10 cellular contexts compared by ENCODE assay signal in genomic region chr1:160161965-160162705, GRCh38. TPM values are rescaled to one million over a fixed set of nuclear protein-coding genes. Genes with fewer than 3 reads are reported as not detected.
A peak's percentile ranks its signal among the peaks of the same experiment; 100 is the strongest.
DNase-seq lines count a peak whose midpoint lies in the region; ATAC-seq and TF ChIP-seq lines count a peak whose summit lies in the region.
"Had no signal": no experiment of that assay in that cellular context is flagged by ENCODE, and none has a peak within 500 bp of the region (broad histone marks: within the 10 kb centered on the region; RNA-seq: fewer than 3 reads in every experiment).

No MANE protein-coding gene starts in this region.

- H3K79me2 ChIP-seq in DOHH2 (ENCODE audit: control insufficient read depth, low read length) = no peaks in the 10 kb centered on the region

- DNase-seq in mesenchymal stem cell = peak; percentile 32
- DNase-seq in NCI-H2081 (lab: John Stamatoyannopoulos, UW) = no peak
- no peak for DNase-seq in SHP77 treated with DMSO at 0.1 percent for 48 hours (lab: John Stamatoyannopoulos, UW)
- DNase-seq: GOT3, T-helper 9 cell had no signal

- no peaks in the 10 kb centered on the region for H4K20me1 ChIP-seq in DOHH2 (ENCODE audit: control insufficient read depth, insufficient read depth, low read depth, low read length)

- H3K9ac ChIP-seq in mesenchymal stem cell (ENCODE audit: low read length) = no peak overlapping the region

- H2AK5ac ChIP-seq in mesenchymal stem cell (ENCODE audit: low read length, severe bottlenecking) = no peak overlapping the region

- H3K4me2 ChIP-seq in DOHH2 (ENCODE audit: low read length) = no peak overlapping the region
- H3K4me2 ChIP-seq in mesenchymal stem cell (ENCODE audit: low read length, poor library complexity, severe bottlenecking) = no peak overlapping the region

- peaks cover 4% of the 10 kb centered on the region for H3K27me3 Mint-ChIP-seq in dendritic cell treated with granulocyte-macrophage colony-stimulating factor and Interleukin-4, amounts not matched to agents 40 ng/mL and 50 ng/mL, for 4 days

- intact Hi-C loops in dendritic cell treated with granulocyte-macrophage colony-stimulating factor and Interleukin-4, amounts not matched to agents 40 ng/mL and 50 ng/mL, for 4 days (cut with micrococcal nuclease) = loop anchor here (5.0 kb wide), 1 partner anchor 60 kb away; no protein-coding TSS in a partner anchor

- H3K27ac ChIP-seq in DOHH2 (ENCODE audit: low read depth, low read length) = no peak overlapping the region
- no peak overlapping the region for H3K27ac ChIP-seq in mesenchymal stem cell (ENCODE audit: low read length, poor library complexity, severe bottlenecking)

- peak overlapping the region; percentile 67 for H4K91ac ChIP-seq in mesenchymal stem cell (ENCODE audit: low read length)

- no peaks in the 10 kb centered on the region for H3F3A ChIP-seq in DOHH2 (ENCODE audit: control insufficient read depth, insufficient read depth)

- no peaks in the 10 kb centered on the region for H3K36me3 ChIP-seq in DOHH2 (ENCODE audit: control insufficient read depth, low read length)
- no peaks in the 10 kb centered on the region for H3K36me3 ChIP-seq in mesenchymal stem cell (ENCODE audit: control insufficient read depth in 1 of 2, insufficient read depth in 2 of 2, low read depth in 1 of 2, low read length in 2 of 2)

- H3K18ac ChIP-seq in mesenchymal stem cell (ENCODE audit: low read depth in 1 of 2, low read length in 2 of 2) = no peak overlapping the region

- no peak overlapping the region for H2AFZ ChIP-seq in mesenchymal stem cell (ENCODE audit: low read depth, low read length)

- H3K9me2 ChIP-seq in DOHH2 (replicated peaks; ENCODE audit: control insufficient read depth, low read length) = no peaks in the 10 kb centered on the region

- ATAC-seq in HG02588 (IDR thresholded peaks at IDR 0.05; ENCODE audit: unreplicated experiment) (no peak), GM18498 (IDR thresholded peaks at IDR 0.05; ENCODE audit: unreplicated experiment) (no peak)

- no peaks in the 10 kb centered on the region for H3K79me1 ChIP-seq in mesenchymal stem cell (replicated peaks; ENCODE audit: low read length, poor library complexity, severe bottlenecking)

- TF ChIP-seq EP300 in Ishikawa (IDR thresholded peaks at IDR 0.05; ENCODE audit: borderline replicate concordance) = no peak

- H3K14ac ChIP-seq in mesenchymal stem cell (ENCODE audit: low read length in 2 of 2) = no peak overlapping the region

- no peak overlapping the region for H4K8ac ChIP-seq in mesenchymal stem cell (ENCODE audit: low read length)

- H3K27ac Mint-ChIP-seq in dendritic cell treated with granulocyte-macrophage colony-stimulating factor and Interleukin-4, amounts not matched to agents 40 ng/mL and 50 ng/mL, for 4 days = peak overlapping the region; percentile 58

- no peaks in the 10 kb centered on the region for H3K9me3 Mint-ChIP-seq in dendritic cell treated with granulocyte-macrophage colony-stimulating factor and Interleukin-4, amounts not matched to agents 40 ng/mL and 50 ng/mL, for 4 days

- no peak overlapping the region for H3K23ac ChIP-seq in mesenchymal stem cell (ENCODE audit: low read length in 2 of 2)

- H2BK5ac ChIP-seq in mesenchymal stem cell (ENCODE audit: low read depth, low read length, poor library complexity, severe bottlenecking) = no peak overlapping the region

- H2BK12ac ChIP-seq in mesenchymal stem cell (ENCODE audit: low read length in 2 of 2) = no peak overlapping the region

- no peak overlapping the region for H3K4ac ChIP-seq in mesenchymal stem cell (ENCODE audit: low read depth in 1 of 2, low read length in 2 of 2)

- H2BK15ac ChIP-seq in mesenchymal stem cell (ENCODE audit: low read depth, poor library complexity, severe bottlenecking) = no peak overlapping the region

- peaks cover 11% of the 10 kb centered on the region; the same call in 1 of the 2 replicates for H3K27me3 ChIP-seq in DOHH2 (ENCODE audit: control insufficient read depth, low read length)
- H3K27me3 ChIP-seq in mesenchymal stem cell (ENCODE audit: control insufficient read depth in 1 of 2, insufficient read depth in 1 of 2, low read length in 2 of 2) = peaks cover 20 to 27% of the 10 kb centered on the region in 2 experiments

- peaks cover 56% of the 10 kb centered on the region for H3K4me1 Mint-ChIP-seq in dendritic cell treated with granulocyte-macrophage colony-stimulating factor and Interleukin-4, amounts not matched to agents 40 ng/mL and 50 ng/mL, for 4 days (ENCODE audit: low read depth)

- 53% methylated on average over 4 of the region's 6 CpGs for WGBS in mesenchymal stem cell

- H3K9me3 ChIP-seq in DOHH2 (ENCODE audit: control insufficient read depth, insufficient read depth, low read length) (no peaks in the 10 kb centered on the region), mesenchymal stem cell (ENCODE audit: control insufficient read depth, low read length) (no peaks in the 10 kb centered on the region)

- no peaks in the 10 kb centered on the region for H3K36me3 Mint-ChIP-seq in dendritic cell treated with granulocyte-macrophage colony-stimulating factor and Interleukin-4, amounts not matched to agents 40 ng/mL and 50 ng/mL, for 4 days (ENCODE audit: low read depth)

- no peak overlapping the region for H3K4me3 Mint-ChIP-seq in dendritic cell treated with granulocyte-macrophage colony-stimulating factor and Interleukin-4, amounts not matched to agents 40 ng/mL and 50 ng/mL, for 4 days

- peak; percentile 84 for TF ChIP-seq RAD21 in Ishikawa (IDR thresholded peaks at IDR 0.05; ENCODE audit: low read depth)

- peak; percentile 23 for TF ChIP-seq CTCF in DOHH2 (IDR thresholded peaks at IDR 0.05; ENCODE audit: low read depth, low read length, poor library complexity, severe bottlenecking)

- H3K4me3 ChIP-seq in DOHH2 (ENCODE audit: low read length) = no peak overlapping the region
- no peak overlapping the region for H3K4me3 ChIP-seq in mesenchymal stem cell (ENCODE audit: insufficient read depth in 1 of 2, low read depth in 1 of 2, low read length in 2 of 2)

- no peak overlapping the region for H2BK120ac ChIP-seq in mesenchymal stem cell (ENCODE audit: low read depth, low read length)

- H3K4me1 ChIP-seq in DOHH2 (ENCODE audit: control insufficient read depth, low read length) (no peaks in the 10 kb centered on the region), mesenchymal stem cell (ENCODE audit: control insufficient read depth, insufficient read depth, low read depth, low read length) (peaks cover 4% of the 10 kb centered on the region)

TF ChIP-seq in Ishikawa, 13 proteins besides CTCF, POLR2A, EP300 and RAD21:
- TF ChIP-seq TCF12 (IDR thresholded peaks at IDR 0.05; ENCODE audit: low read depth) = no peak
- 0 out of 2 replicates have a peak, but pooled peaks have one; percentile 48 for TF ChIP-seq CEBPB (IDR thresholded peaks at IDR 0.05)
- TF ChIP-seq ZBTB7A (IDR thresholded peaks at IDR 0.05; ENCODE audit: low read depth) = no peak
- TF ChIP-seq FOXM1 (IDR thresholded peaks at IDR 0.05; ENCODE audit: borderline replicate concordance, low read depth) = no peak
- TF ChIP-seq TAF1 (IDR thresholded peaks at IDR 0.05; ENCODE audit: low read depth) = no peak
- no peak for TF ChIP-seq MAX (IDR thresholded peaks at IDR 0.05)
- TF ChIP-seq EGR1 (IDR thresholded peaks at IDR 0.05) = no peak
- TF ChIP-seq YY1 (IDR thresholded peaks at IDR 0.05; ENCODE audit: low read depth) = no peak

RNA-seq across cellular contexts. Expression of gene ATP1A4, which starts 10.7 kb away (rescaled TPM):
- not detected for polyA plus RNA-seq in mesenchymal stem cell (2013, experiment 1 of 2)
- polyA plus RNA-seq in mesenchymal stem cell (2013, experiment 2 of 2) = not detected

RNA-seq across cellular contexts. Expression of gene CASQ1, which starts 28.2 kb away (rescaled TPM):
- polyA plus RNA-seq in mesenchymal stem cell (2013, experiment 1 of 2) = not detected
- polyA plus RNA-seq in mesenchymal stem cell (2013, experiment 2 of 2) = not detected

RNA-seq across cellular contexts. Expression of gene PEA15, which starts 43.0 kb away (rescaled TPM):
- polyA plus RNA-seq in mesenchymal stem cell (2013, experiment 1 of 2) = 323 TPM
- 331 TPM for polyA plus RNA-seq in mesenchymal stem cell (2013, experiment 2 of 2)

RNA-seq across cellular contexts. Expression of gene ATP1A2, which starts 46.6 kb away (rescaled TPM):
- polyA plus RNA-seq in mesenchymal stem cell (2013, experiment 1 of 2) = 0.07 TPM
- 0.05 TPM for polyA plus RNA-seq in mesenchymal stem cell (2013, experiment 2 of 2)
